Comparison of ENCODE assay signal across 8 cellular contexts in the genomic region with DNA sequence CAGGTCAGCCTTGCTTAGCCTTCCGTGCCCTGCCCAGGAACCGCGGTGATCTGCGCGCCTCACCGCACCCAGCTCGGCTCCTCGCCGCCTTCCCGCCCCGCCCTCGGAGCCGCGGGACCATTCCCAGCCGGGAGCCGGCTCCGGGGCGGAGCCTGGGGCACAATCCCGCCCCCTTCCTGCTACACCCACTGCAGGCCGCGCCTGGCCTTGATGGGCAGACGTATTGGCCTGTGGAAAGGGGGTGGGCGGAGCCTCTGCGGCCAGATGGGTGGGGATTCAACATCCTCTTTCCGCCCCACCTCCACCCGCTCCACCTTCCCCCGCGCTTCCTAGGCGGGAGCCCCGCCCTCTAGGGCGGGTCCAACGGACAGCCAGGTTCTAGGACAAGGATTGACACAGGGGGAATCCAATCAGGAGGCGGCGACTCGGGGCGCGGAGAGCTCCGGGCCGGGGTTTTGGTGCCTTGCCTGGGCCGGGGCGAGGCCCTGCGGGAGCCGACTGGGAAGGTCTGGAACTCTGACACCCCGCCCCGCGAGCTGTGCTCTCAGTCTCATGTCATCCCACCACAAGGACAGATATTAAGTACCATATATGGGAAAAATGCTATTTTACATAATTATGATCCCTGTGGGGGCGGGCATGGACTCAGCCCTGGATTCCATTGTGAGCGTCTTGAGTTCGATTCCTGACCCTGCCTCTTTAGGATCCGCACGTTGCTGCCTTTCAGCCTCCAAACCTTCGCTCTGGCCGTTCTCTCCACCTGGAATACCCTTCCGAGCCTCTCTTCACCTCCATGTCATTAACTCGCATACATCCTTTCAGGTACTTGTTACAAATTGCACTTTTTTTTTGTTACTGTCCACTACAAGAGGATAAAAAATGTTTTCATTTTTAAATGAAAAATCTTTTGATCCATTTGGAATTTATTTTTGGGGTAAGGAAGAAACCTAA. TPM values are rescaled to one million over a fixed set of nuclear protein-coding genes. Genes with fewer than 3 reads are reported as not detected.
DNase-seq lines count a peak whose midpoint lies in the region; ATAC-seq lines count a peak whose summit lies in the region.

A gene (minus strand): TSS at position 54 of the 951 bp plus-strand sequence. CDS start 38,731 bp downstream, outside the sequence.

- peak within 1 kb of the TSS; percentile 99 for H3K4me3 Mint-ChIP-seq in activated naive CD8-positive, alpha-beta T cell

- H3K36me3 Mint-ChIP-seq in activated naive CD8-positive, alpha-beta T cell: peaks cover 12% of the 10 kb centered on the region

- peak within 1 kb of the TSS; percentile 98 for H3K27ac Mint-ChIP-seq in activated naive CD8-positive, alpha-beta T cell

- H3K27ac ChIP-seq in temporal lobe (ENCODE audit: low read depth, low read length): peak within 1 kb of the TSS; percentile 77

- peak within 1 kb of the TSS; percentile 77 for H3K4me3 ChIP-seq in GM08714 (ENCODE audit: low read length)

- DNase-seq in NCI-H1105 (lab: John Stamatoyannopoulos, UW) (peak; percentile 98), SKM-1 treated with dmso at 0.1 percent for 144 hours (lab: John Stamatoyannopoulos, UW; ENCODE audit: unreplicated experiment) (peak; percentile 97), glomerular endothelial cell (ENCODE audit: extremely low read depth, low read depth, low spot score) (peak; percentile 91), occipital lobe (lab: John Stamatoyannopoulos, UW) (peak; percentile 100)

- H3K9me3 Mint-ChIP-seq in activated naive CD8-positive, alpha-beta T cell (ENCODE audit: low read depth): no peaks in the 10 kb centered on the region

- peaks cover 32% of the 10 kb centered on the region for H3K4me1 Mint-ChIP-seq in activated naive CD8-positive, alpha-beta T cell (ENCODE audit: low read depth)

- H3K27me3 Mint-ChIP-seq in activated naive CD8-positive, alpha-beta T cell: no peaks in the 10 kb centered on the region

- ATAC-seq in HG02610 (IDR thresholded peaks at IDR 0.05; ENCODE audit: unreplicated experiment): peak; percentile 70

RNA-seq across cellular contexts. Expression of the gene that starts here (rescaled TPM):
- total RNA-seq in glomerular endothelial cell (1,563 and 2,110 TPM in 2 replicates), occipital lobe (34.6 TPM), temporal lobe (31.0 TPM)

Comparison
In these comparisons a context has a peak if more than half of its experiments do, and no peak if none do; other contexts are left out.
1. Peak in every context shown above with its lines: DNase-seq, ATAC-seq, H3K4me3 ChIP-seq and H3K27ac ChIP-seq.
2. RNA of the gene that starts here (total RNA-seq): 1,563 to 2,110 TPM in glomerular endothelial cell; 34.6 TPM in occipital lobe (single experiment) and 31.0 TPM in temporal lobe (single experiment); every median in the first group is over 10 times any median in the second.